ENCODE assay signal across 9 cellular contexts in genomic region chr6:29552512-29553051, GRCh38. TPM values are rescaled to one million over a fixed set of nuclear protein-coding genes. Genes with fewer than 3 reads are reported as not detected.
DNase-seq lines count a peak whose midpoint lies in the region; ATAC-seq and TF ChIP-seq lines count a peak whose summit lies in the region.
"Had no signal": no experiment of that assay in that cellular context is flagged by ENCODE, and none has a peak within 500 bp of the region (broad histone marks: within the 10 kb centered on the region; RNA-seq: fewer than 3 reads in every experiment).

No MANE protein-coding gene starts in this region.

- ATAC-seq in GM19397 (IDR thresholded peaks at IDR 0.05; ENCODE audit: unreplicated experiment) (peak; percentile 76), HG03565 (IDR thresholded peaks at IDR 0.05; ENCODE audit: unreplicated experiment) (peak; percentile 87), sciatic nerve (peak; percentile 76)
- peak; percentile 52 to 57 for ATAC-seq in activated T-cell treated with anti-CD3 and anti-CD28 coated beads, Interleukin-2, amount 50 U/mL, for 72 hours (replicated peaks in 1 of 2)

- peak overlapping the region; percentile 79 to 93 (median 82) for H3K4me3 Mint-ChIP-seq in CD8-positive, alpha-beta memory T cell
- peak overlapping the region; percentile 77 to 78 for H3K4me3 Mint-ChIP-seq in activated T-cell treated with anti-CD3 and anti-CD28 coated beads, Interleukin-2, amount 50 U/mL, for 72 hours

- TF ChIP-seq EP300 in transverse colon (IDR thresholded peaks at IDR 0.05; ENCODE audit: low read depth): no peak

- 24% methylated on average over 3 to 5 of the region's 5 CpGs for WGBS in transverse colon (ENCODE audit: low coverage in 1 of 2), 2 donors

- H3K27me3 Mint-ChIP-seq in CD8-positive, alpha-beta memory T cell: peaks cover 48 to 66% of the 10 kb centered on the region in 2 donors
- H3K27me3 Mint-ChIP-seq in activated T-cell treated with anti-CD3 and anti-CD28 coated beads, Interleukin-2, amount 50 U/mL, for 72 hours (ENCODE audit: low read depth): peaks cover 86% of the 10 kb centered on the region

- no peaks in the 10 kb centered on the region for H3K36me3 Mint-ChIP-seq in CD8-positive, alpha-beta memory T cell
- no peaks in the 10 kb centered on the region for H3K36me3 Mint-ChIP-seq in activated T-cell treated with anti-CD3 and anti-CD28 coated beads, Interleukin-2, amount 50 U/mL, for 72 hours (ENCODE audit: insufficient read depth in 2 of 2)

- TF ChIP-seq POLR2A in transverse colon (IDR thresholded peaks at IDR 0.05): no peak

- H3K27me3 ChIP-seq in CD8-positive, alpha-beta memory T cell (ENCODE audit: insufficient read depth, low read length, poor library complexity, severe bottlenecking): peaks cover 19% of the 10 kb centered on the region
- H3K27me3 ChIP-seq in cardiac muscle cell: peaks cover 69% of the 10 kb centered on the region
- peaks cover 28% of the 10 kb centered on the region for H3K27me3 ChIP-seq in HAP-1 (ENCODE audit: low read depth)
- peaks cover 52% of the 10 kb centered on the region for H3K27me3 ChIP-seq in transverse colon

- no peak overlapping the region for H3K27ac Mint-ChIP-seq in CD8-positive, alpha-beta memory T cell
- H3K27ac Mint-ChIP-seq in activated T-cell treated with anti-CD3 and anti-CD28 coated beads, Interleukin-2, amount 50 U/mL, for 72 hours: no peak overlapping the region

- POLR2A ChIA-PET in CD8-positive, alpha-beta memory T cell (lab: Charles Lee): no interaction called here

- intact Hi-C loops in sciatic nerve (cut with DNase I): no loop called here
- intact Hi-C loops in transverse colon (cut with DNase I; ENCODE audit: low total_unique reads): no loop called here

- H3K9me3 ChIP-seq in CD8-positive, alpha-beta memory T cell (ENCODE audit: low read length): no peaks in the 10 kb centered on the region
- H3K9me3 ChIP-seq in cardiac muscle cell (ENCODE audit: low read depth): no peaks in the 10 kb centered on the region
- H3K9me3 ChIP-seq in HAP-1: no peaks in the 10 kb centered on the region
- no peaks in the 10 kb centered on the region for H3K9me3 ChIP-seq in transverse colon
- H3K9me3 ChIP-seq: psoas muscle had no signal

- H3K4me1 Mint-ChIP-seq in CD8-positive, alpha-beta memory T cell: peaks cover 14 to 18% (median 15%) of the 10 kb centered on the region in 3 donors
- peaks cover 29% of the 10 kb centered on the region for H3K4me1 Mint-ChIP-seq in activated T-cell treated with anti-CD3 and anti-CD28 coated beads, Interleukin-2, amount 50 U/mL, for 72 hours (ENCODE audit: low read depth)

- H3K4me1 ChIP-seq in CD8-positive, alpha-beta memory T cell (ENCODE audit: insufficient read depth, low read length): peaks cover 11% of the 10 kb centered on the region
- H3K4me1 ChIP-seq in cardiac muscle cell (ENCODE audit: low read depth): no peaks in the 10 kb centered on the region
- no peaks in the 10 kb centered on the region for H3K4me1 ChIP-seq in HAP-1
- peaks cover 4 to 15% (median 9%) of the 10 kb centered on the region in 4 donors for H3K4me1 ChIP-seq in transverse colon

- in situ Hi-C loops in HAP-1 (cut with MboI; ENCODE audit: low sequenced_read_pairs): no loop called here
- in situ Hi-C loops in transverse colon (cut with MboI; ENCODE audit: low pct_ligation_motif_present in 1 of 4, low pct_unique_long_range_greater_than_20kb in 1 of 4, low sequenced_read_pairs in 3 of 4): no loop called here

- TF ChIP-seq CTCF in cardiac muscle cell (IDR thresholded peaks at IDR 0.05; ENCODE audit: low read depth, low read length): no peak
- no peak for TF ChIP-seq CTCF in transverse colon (IDR thresholded peaks at IDR 0.05)

- peak overlapping the region; percentile 33 for H3K4me3 ChIP-seq in CD8-positive, alpha-beta memory T cell (ENCODE audit: low read length)
- H3K4me3 ChIP-seq in cardiac muscle cell (no peak overlapping the region), HAP-1 (no peak overlapping the region), transverse colon (peak overlapping the region in 2 of 4 donors; percentile 31 to 49)

- H3K9me3 Mint-ChIP-seq in CD8-positive, alpha-beta memory T cell: peaks cover 0 to 1% (median 0%) of the 10 kb centered on the region in 5 donors
- H3K9me3 Mint-ChIP-seq in activated T-cell treated with anti-CD3 and anti-CD28 coated beads, Interleukin-2, amount 50 U/mL, for 72 hours: no peaks in the 10 kb centered on the region

- peak in 2 of 5 donors; percentile 44 to 56 for DNase-seq in CD8-positive, alpha-beta memory T cell
- peak in 1 of 2 donors; percentile 15 for DNase-seq in activated T-cell treated with anti-CD3 and anti-CD28 coated beads, Interleukin-2, amount 50 U/mL, for 72 hours
- DNase-seq in cardiac muscle cell (ENCODE audit: low read depth in 1 of 2, low spot score in 1 of 2) (peak; percentile 59 to 79), sciatic nerve (ENCODE audit: low spot score) (no peak), HAP-1 (ENCODE audit: low spot score in 2 of 2) (no peak), transverse colon (no peak)
- DNase-seq: psoas muscle had no signal

- H3K27ac ChIP-seq in CD8-positive, alpha-beta memory T cell (ENCODE audit: low read depth, low read length): no peak overlapping the region
- H3K27ac ChIP-seq in cardiac muscle cell (no peak overlapping the region), transverse colon (peak overlapping the region in 1 of 4 donors; percentile 49)
- H3K27ac ChIP-seq: psoas muscle had no signal

- no peaks in the 10 kb centered on the region for H3K36me3 ChIP-seq in CD8-positive, alpha-beta memory T cell (ENCODE audit: insufficient read depth, low read length)
- no peaks in the 10 kb centered on the region for H3K36me3 ChIP-seq in cardiac muscle cell
- H3K36me3 ChIP-seq in HAP-1 (replicated peaks): no peaks in the 10 kb centered on the region
- H3K36me3 ChIP-seq in transverse colon: no peaks in the 10 kb centered on the region

- CTCF ChIA-PET in CD8-positive, alpha-beta memory T cell (lab: Charles Lee): no interaction called here

RNA-seq across cellular contexts. Expression of gene UBD, which starts 7.0 kb away (rescaled TPM):
- total RNA-seq in CD8-positive, alpha-beta memory T cell: 1 to 10 TPM; 2.5 to 2.6 TPM
- polyA plus RNA-seq in CD8-positive, alpha-beta memory T cell: not detected
- total RNA-seq in activated T-cell treated with anti-CD3 and anti-CD28 coated beads, Interleukin-2, amount 50 U/mL, for 72 hours: 1 to 10 TPM; 1.3 to 2.1 TPM
- not detected in 2 replicates for total RNA-seq in cardiac muscle cell
- polyA plus RNA-seq in cardiac muscle cell: not detected in 2 replicates
- 4.1 TPM for total RNA-seq in sciatic nerve
- 1 to 10 TPM in 1 of 4 donors, under 1 TPM in 1, not detected in 2; 0.96 to 8.4 TPM for total RNA-seq in transverse colon

RNA-seq across cellular contexts. Expression of gene OR2H2, which starts 32.3 kb away (rescaled TPM):
- total RNA-seq in CD8-positive, alpha-beta memory T cell: not detected
- polyA plus RNA-seq in CD8-positive, alpha-beta memory T cell: not detected
- total RNA-seq in activated T-cell treated with anti-CD3 and anti-CD28 coated beads, Interleukin-2, amount 50 U/mL, for 72 hours: not detected
- total RNA-seq in cardiac muscle cell (not detected in 2 replicates), sciatic nerve (not detected), transverse colon (not detected)
- polyA plus RNA-seq in cardiac muscle cell: 0.73 and 0.80 TPM in 2 replicates
- total RNA-seq: psoas muscle had no signal
- polyA plus RNA-seq: psoas muscle had no signal

Comparison
In these comparisons a context has a peak if more than half of its experiments do, and no peak if none do; other contexts are left out.
1. DNase-seq: peak in cardiac muscle cell (2 of 2); none in sciatic nerve (single experiment), HAP-1 (0 of 2) and transverse colon (single experiment).
2. Peak in every context shown above with its lines, with median percentiles within 50 percentile points of each other: ATAC-seq.